ENCODE assay signal across 1 cellular context in the genomic region with DNA sequence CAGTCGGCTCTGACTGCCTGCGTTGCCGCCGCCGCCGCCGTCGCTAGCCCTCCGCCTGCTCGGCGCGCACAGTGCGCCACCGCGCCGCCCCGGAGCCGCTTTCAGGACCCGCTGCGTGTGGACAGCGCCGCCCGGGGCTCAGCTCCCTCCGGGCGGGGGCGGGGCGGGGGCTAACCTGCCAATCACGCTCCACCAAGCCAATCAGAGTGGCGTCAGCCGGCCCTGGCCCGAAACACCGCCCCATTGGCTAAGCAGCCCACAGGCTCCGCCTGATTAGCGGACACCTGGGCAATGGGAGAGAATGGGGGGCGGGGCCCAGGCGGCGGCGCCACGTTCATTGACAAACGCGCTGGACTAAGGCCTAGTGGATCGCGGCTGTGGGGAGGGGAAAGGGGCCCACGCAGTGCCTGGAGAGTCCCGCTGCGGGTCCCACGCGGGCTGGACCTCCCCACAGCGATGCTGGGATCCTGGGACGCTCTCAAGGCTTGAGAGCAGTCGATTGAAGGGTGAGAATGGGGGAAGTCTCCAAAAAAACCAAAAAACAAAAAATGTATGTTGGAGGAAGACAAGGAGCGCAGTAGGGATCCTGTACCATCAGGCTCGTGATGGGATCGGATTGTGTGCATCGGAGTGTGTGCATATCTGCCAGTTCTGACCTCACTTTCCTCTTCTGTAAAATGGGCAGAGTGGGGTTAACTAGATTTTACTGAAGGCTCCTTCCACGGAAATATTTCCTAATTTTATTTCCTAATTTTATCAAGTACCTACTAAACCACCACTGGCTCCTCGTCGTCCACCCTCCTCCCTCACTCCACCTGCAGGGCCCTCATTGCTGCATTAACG.
A peak's percentile ranks its signal among the peaks of the same experiment; 100 is the strongest.
TF ChIP-seq lines count a peak whose summit lies in the region.

No MANE protein-coding gene starts in this region.

TF ChIP-seq in GM12878, 131 proteins besides CTCF, POLR2A, EP300 and RAD21 (continued from another document and continues in another):
- TF ChIP-seq, protein P1, sequence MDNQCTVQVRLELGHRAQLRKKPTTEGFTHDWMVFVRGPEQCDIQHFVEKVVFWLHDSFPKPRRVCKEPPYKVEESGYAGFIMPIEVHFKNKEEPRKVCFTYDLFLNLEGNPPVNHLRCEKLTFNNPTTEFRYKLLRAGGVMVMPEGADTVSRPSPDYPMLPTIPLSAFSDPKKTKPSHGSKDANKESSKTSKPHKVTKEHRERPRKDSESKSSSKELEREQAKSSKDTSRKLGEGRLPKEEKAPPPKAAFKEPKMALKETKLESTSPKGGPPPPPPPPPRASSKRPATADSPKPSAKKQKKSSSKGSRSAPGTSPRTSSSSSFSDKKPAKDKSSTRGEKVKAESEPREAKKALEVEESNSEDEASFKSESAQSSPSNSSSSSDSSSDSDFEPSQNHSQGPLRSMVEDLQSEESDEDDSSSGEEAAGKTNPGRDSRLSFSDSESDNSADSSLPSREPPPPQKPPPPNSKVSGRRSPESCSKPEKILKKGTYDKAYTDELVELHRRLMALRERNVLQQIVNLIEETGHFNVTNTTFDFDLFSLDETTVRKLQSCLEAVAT (IDR thresholded peaks at IDR 0.05), result peak; percentile 39
- peak; percentile 98 for TF ChIP-seq MXI1 (IDR thresholded peaks at IDR 0.05; ENCODE audit: low read depth, low read length)
- peak; percentile 71 for TF ChIP-seq ZNF687 (IDR thresholded peaks at IDR 0.05)
- no peak for TF ChIP-seq MYC (IDR thresholded peaks at IDR 0.05; ENCODE audit: insufficient read depth, insufficient read length, insufficient replicate concordance, low read length, severe bottlenecking)
- no peak for TF ChIP-seq MTA2 (IDR thresholded peaks at IDR 0.05; ENCODE audit: low read depth)
- TF ChIP-seq EED (IDR thresholded peaks at IDR 0.05; ENCODE audit: low read depth), result peak; percentile 27; the same call in 1 of the 2 replicates
- no peak for TF ChIP-seq KDM1A (IDR thresholded peaks at IDR 0.05; ENCODE audit: borderline replicate concordance)
- no peak for TF ChIP-seq YBX1 (IDR thresholded peaks at IDR 0.05)
- TF ChIP-seq, protein P2, sequence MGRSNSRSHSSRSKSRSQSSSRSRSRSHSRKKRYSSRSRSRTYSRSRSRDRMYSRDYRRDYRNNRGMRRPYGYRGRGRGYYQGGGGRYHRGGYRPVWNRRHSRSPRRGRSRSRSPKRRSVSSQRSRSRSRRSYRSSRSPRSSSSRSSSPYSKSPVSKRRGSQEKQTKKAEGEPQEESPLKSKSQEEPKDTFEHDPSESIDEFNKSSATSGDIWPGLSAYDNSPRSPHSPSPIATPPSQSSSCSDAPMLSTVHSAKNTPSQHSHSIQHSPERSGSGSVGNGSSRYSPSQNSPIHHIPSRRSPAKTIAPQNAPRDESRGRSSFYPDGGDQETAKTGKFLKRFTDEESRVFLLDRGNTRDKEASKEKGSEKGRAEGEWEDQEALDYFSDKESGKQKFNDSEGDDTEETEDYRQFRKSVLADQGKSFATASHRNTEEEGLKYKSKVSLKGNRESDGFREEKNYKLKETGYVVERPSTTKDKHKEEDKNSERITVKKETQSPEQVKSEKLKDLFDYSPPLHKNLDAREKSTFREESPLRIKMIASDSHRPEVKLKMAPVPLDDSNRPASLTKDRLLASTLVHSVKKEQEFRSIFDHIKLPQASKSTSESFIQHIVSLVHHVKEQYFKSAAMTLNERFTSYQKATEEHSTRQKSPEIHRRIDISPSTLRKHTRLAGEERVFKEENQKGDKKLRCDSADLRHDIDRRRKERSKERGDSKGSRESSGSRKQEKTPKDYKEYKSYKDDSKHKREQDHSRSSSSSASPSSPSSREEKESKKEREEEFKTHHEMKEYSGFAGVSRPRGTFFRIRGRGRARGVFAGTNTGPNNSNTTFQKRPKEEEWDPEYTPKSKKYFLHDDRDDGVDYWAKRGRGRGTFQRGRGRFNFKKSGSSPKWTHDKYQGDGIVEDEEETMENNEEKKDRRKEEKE (IDR thresholded peaks at IDR 0.05), result no peak
- TF ChIP-seq RFX5 (IDR thresholded peaks at IDR 0.05; ENCODE audit: low read depth, low read length), result peak; percentile 68; the same call in 1 of the 2 replicates
- no peak for TF ChIP-seq SPI1 (IDR thresholded peaks at IDR 0.05; ENCODE audit: borderline replicate concordance, insufficient read depth, low read depth, low read length)
- TF ChIP-seq, protein P3, sequence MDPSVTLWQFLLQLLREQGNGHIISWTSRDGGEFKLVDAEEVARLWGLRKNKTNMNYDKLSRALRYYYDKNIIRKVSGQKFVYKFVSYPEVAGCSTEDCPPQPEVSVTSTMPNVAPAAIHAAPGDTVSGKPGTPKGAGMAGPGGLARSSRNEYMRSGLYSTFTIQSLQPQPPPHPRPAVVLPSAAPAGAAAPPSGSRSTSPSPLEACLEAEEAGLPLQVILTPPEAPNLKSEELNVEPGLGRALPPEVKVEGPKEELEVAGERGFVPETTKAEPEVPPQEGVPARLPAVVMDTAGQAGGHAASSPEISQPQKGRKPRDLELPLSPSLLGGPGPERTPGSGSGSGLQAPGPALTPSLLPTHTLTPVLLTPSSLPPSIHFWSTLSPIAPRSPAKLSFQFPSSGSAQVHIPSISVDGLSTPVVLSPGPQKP (IDR thresholded peaks at IDR 0.05; ENCODE audit: low read depth, low read length), result 0 out of 2 replicates have a peak, but pooled peaks have one; percentile 46
- peak; percentile 63; the same call in 1 of the 2 replicates for TF ChIP-seq SMARCA5 (IDR thresholded peaks at IDR 0.05)
- TF ChIP-seq SUPT20H (IDR thresholded peaks at IDR 0.05; ENCODE audit: borderline replicate concordance, control insufficient read depth, low read depth, low read length), result no peak
- peak; percentile 90 for TF ChIP-seq E2F4 (IDR thresholded peaks at IDR 0.05; ENCODE audit: low read depth, low read length)
- peak; percentile 60; the same call in 1 of the 2 replicates for TF ChIP-seq TAF1 (IDR thresholded peaks at IDR 0.05; ENCODE audit: borderline replicate concordance, low read depth, low read length)
- 0 out of 2 replicates have a peak, but pooled peaks have one; percentile 16 for TF ChIP-seq TCF3 (IDR thresholded peaks at IDR 0.05; ENCODE audit: borderline replicate concordance, insufficient read depth, low read depth, low read length)
- TF ChIP-seq SP1 (IDR thresholded peaks at IDR 0.05; ENCODE audit: low read depth, low read length), result peak; percentile 95
- TF ChIP-seq NFXL1 (IDR thresholded peaks at IDR 0.05; ENCODE audit: borderline replicate concordance), result no peak
- TF ChIP-seq LARP7 (IDR thresholded peaks at IDR 0.05), result peak; percentile 94; the same call in 1 of the 2 replicates
- TF ChIP-seq PRDM15 (CRISPR knock-in tag; IDR thresholded peaks at IDR 0.05), result no peak
- 0 out of 2 replicates have a peak, but pooled peaks have one; percentile 35 for TF ChIP-seq ZNF217 (IDR thresholded peaks at IDR 0.05)
- no peak for TF ChIP-seq TARDBP (IDR thresholded peaks at IDR 0.05; ENCODE audit: borderline replicate concordance)
- TF ChIP-seq GATAD2B (conservative IDR thresholded peaks at IDR 0.05; ENCODE audit: low read depth), result peak; percentile 61; the same call in 1 of the 2 replicates
- peak; percentile 44 for TF ChIP-seq BACH1 (IDR thresholded peaks at IDR 0.05; ENCODE audit: borderline replicate concordance)
- peak; percentile 73 for TF ChIP-seq ZSCAN29 (IDR thresholded peaks at IDR 0.05)
- TF ChIP-seq NR2F1 (conservative IDR thresholded peaks at IDR 0.05), result peak; percentile 57
- peak; percentile 26; the same call in 1 of the 2 replicates for TF ChIP-seq NRF1 (conservative IDR thresholded peaks at IDR 0.05; ENCODE audit: low read depth, low read length)
- peak; percentile 49; the same call in 1 of the 2 replicates for TF ChIP-seq YY1 (IDR thresholded peaks at IDR 0.05; ENCODE audit: low read depth, low read length)
- TF ChIP-seq ESRRA (IDR thresholded peaks at IDR 0.05; ENCODE audit: low read length), result no peak
- TF ChIP-seq POLR2AphosphoS2 (IDR thresholded peaks at IDR 0.05; ENCODE audit: low read depth, low read length), result peak; percentile 54; the same call in 1 of the 2 replicates
- no peak for TF ChIP-seq ATF3 (IDR thresholded peaks at IDR 0.05; ENCODE audit: borderline replicate concordance, extremely low read depth, low read depth, low read length)
- peak; percentile 16; the same call in 1 of the 2 replicates for TF ChIP-seq SMC3 (IDR thresholded peaks at IDR 0.05; ENCODE audit: borderline replicate concordance, low read length)
- TF ChIP-seq FOS (IDR thresholded peaks at IDR 0.05; ENCODE audit: borderline replicate concordance, extremely low read depth, insufficient read length), result no peak
- peak; percentile 100 for TF ChIP-seq REST (IDR thresholded peaks at IDR 0.05; ENCODE audit: low read depth, low read length)
- peak; percentile 38; the same call in 1 of the 2 replicates for TF ChIP-seq ZNF24 (IDR thresholded peaks at IDR 0.05)
